7 cellular contexts compared by ENCODE assay signal in the genomic region with DNA sequence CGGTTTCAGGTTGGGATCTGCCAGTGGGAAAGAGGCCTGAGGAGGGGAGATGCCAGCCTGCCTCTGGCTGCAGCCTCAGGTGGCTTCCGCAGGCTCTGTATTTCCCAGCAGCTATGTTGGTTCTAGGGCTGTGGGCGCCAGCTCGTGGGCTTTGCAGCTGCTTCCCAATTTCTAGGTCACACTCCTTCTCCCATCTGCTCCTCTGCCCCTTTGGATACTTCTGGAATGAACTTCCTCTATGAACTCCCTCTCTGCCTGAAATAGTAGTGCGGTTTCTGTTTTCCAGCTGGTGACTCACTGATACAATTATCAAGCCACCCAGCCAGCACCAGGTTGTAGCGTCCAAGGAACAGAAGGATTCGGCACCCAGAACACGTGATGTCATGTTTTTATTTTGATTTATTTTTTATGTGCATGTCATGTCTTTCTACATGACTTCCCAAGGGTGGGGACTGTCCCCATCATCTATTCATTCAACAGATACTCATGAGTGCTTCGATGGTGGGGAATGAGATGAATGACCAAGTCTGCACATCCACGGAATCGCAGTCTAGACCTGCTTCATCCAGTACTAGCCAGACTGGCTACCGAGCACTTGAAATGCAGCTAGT. TPM values are rescaled to one million over a fixed set of nuclear protein-coding genes. Genes with fewer than 3 reads are reported as not detected.
A peak's percentile ranks its signal among the peaks of the same experiment; 100 is the strongest.
DNase-seq lines count a peak whose midpoint lies in the region; ATAC-seq, FAIRE-seq and TF ChIP-seq lines count a peak whose summit lies in the region.

No MANE protein-coding gene starts in this region.

- H3K4me3 ChIP-seq in ascending aorta, result no peak overlapping the region
- no peak overlapping the region for H3K4me3 ChIP-seq in kidney (ENCODE audit: low read length in 2 of 2)
- no peak overlapping the region for H3K4me3 ChIP-seq in tibial artery

- peak; percentile 36 for DNase-seq in KBM-7
- peak in 1 of 2 donors; percentile 81 for DNase-seq in ascending aorta (ENCODE audit: low spot score in 2 of 2)
- peak; percentile 77 for DNase-seq in kidney
- peak; percentile 69 to 79 for DNase-seq in tibial artery
- no peak for DNase-seq in foreskin melanocyte
- DNase-seq in cortex of kidney (lab: John Stamatoyannopoulos, UW), result no peak

- H3K9ac ChIP-seq in kidney (ENCODE audit: low read length in 2 of 2), result peak overlapping the region in 1 of 2 donors; percentile 48

- H3K9me3 ChIP-seq in ascending aorta (no peaks in the 10 kb centered on the region), kidney (ENCODE audit: control insufficient read depth in 1 of 2, low read length in 2 of 2) (no peaks in the 10 kb centered on the region), tibial artery (no peaks in the 10 kb centered on the region)

- H3K4me1 ChIP-seq in ascending aorta (peaks cover 15 to 30% of the 10 kb centered on the region in 2 donors), kidney (ENCODE audit: control insufficient read depth in 1 of 2, insufficient read depth in 1 of 2, low read depth in 1 of 2, low read length in 2 of 2) (peaks cover 10 to 13% of the 10 kb centered on the region in 2 donors), tibial artery (peaks cover 9 to 44% (median 33%) of the 10 kb centered on the region in 4 donors)

- H3K27me3 ChIP-seq in ascending aorta (no peaks in the 10 kb centered on the region), tibial artery (no peaks in the 10 kb centered on the region)

- in situ Hi-C loops in KBM-7 (cut with MboI; ENCODE audit: low pct_unique_long_range_greater_than_20kb, low sequenced_read_pairs), result no loop called here

- peaks cover 27 to 28% of the 10 kb centered on the region in 2 donors for H3K36me3 ChIP-seq in ascending aorta
- no peaks in the 10 kb centered on the region for H3K36me3 ChIP-seq in kidney (ENCODE audit: control insufficient read depth in 1 of 2, insufficient read depth in 2 of 2, low read length in 2 of 2)
- peaks cover 27 to 34% (median 31%) of the 10 kb centered on the region in 3 donors for H3K36me3 ChIP-seq in tibial artery

- no peak for FAIRE-seq in kidney (lab: Jason Lieb, UNC)

- H3K27ac ChIP-seq in ascending aorta (peak overlapping the region; percentile 85 to 87), kidney (ENCODE audit: low read depth in 2 of 2, low read length in 2 of 2) (peak overlapping the region; percentile 25 to 47), tibial artery (peak overlapping the region; percentile 82 to 84)

- ATAC-seq in HG02973 (IDR thresholded peaks at IDR 0.05; ENCODE audit: unreplicated experiment), result no peak

- no peak for TF ChIP-seq CTCF in ascending aorta (IDR thresholded peaks at IDR 0.05)
- TF ChIP-seq CTCF in kidney (IDR thresholded peaks at IDR 0.05; ENCODE audit: borderline replicate concordance, extremely low read depth, insufficient read depth), result no peak
- TF ChIP-seq CTCF in tibial artery (IDR thresholded peaks at IDR 0.05), result no peak

- intact Hi-C loops in ascending aorta (cut with DNase I), result loop anchor here (2.0 kb wide), 1 partner anchor 18 kb away; no protein-coding TSS in a partner anchor
- intact Hi-C loops in kidney (cut with DNase I), result no loop called here
- intact Hi-C loops in tibial artery (cut with DNase I; ENCODE audit: low total_unique reads), result no loop called here

RNA-seq across cellular contexts. Expression of a gene that starts 38.0 kb away (rescaled TPM):
- total RNA-seq in ascending aorta (529 TPM), kidney (611 TPM)
- polyA plus RNA-seq in kidney (ENCODE audit: insufficient read depth, low read depth, low replicate concordance), result 44.6 TPM

Comparison
In these comparisons a context has a peak if more than half of its experiments do, and no peak if none do; other contexts are left out.
1. DNase-seq: peak in KBM-7 (single experiment), kidney (single experiment) and tibial artery (2 of 2); none in foreskin melanocyte (single experiment) and cortex of kidney (single experiment).
2. H3K27ac ChIP-seq: peak in every context shown above with its lines; median percentile 86 in ascending aorta; 83 in tibial artery; 36 in kidney.